ENCODE assay signal across 25 cellular contexts in the genomic region with DNA sequence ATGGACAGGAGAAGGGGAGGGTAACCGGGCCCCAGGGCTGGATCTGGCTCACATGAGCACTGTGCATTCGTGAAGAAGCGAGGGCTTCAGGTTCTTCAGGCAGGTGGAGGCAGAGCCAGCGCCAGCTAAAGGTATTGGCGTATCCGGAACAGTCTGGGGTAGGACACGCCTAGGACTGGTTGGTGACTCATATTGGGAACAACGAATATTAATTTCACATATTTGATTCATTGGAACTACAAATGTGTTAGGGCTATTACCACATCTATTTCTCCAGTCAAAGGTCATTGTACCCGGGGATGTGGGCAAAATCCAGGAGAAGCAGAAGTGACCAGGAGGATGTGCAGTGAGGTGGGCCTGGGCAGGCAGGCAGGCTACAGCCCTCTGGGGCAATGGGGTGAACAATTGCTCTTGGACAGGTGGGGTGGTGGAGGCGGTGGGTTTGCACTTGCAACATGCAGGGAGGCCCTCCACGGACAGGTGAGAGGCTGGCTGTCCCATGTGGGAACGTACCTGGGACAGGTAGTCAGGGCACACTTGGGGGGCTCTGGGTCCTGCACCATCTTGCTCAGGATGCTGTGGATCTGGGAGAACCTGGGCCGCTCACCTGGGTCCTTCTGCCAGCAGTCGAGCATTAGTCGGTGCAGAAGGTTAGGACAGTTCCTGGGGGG. TPM values are rescaled to one million over a fixed set of nuclear protein-coding genes. Genes with fewer than 3 reads are reported as not detected.
DNase-seq lines count a peak whose midpoint lies in the region; ATAC-seq, FAIRE-seq and TF ChIP-seq lines count a peak whose summit lies in the region.
"Had no signal": no experiment of that assay in that cellular context is flagged by ENCODE, and none has a peak within 500 bp of the region (broad histone marks: within the 10 kb centered on the region; RNA-seq: fewer than 3 reads in every experiment).

No MANE protein-coding gene starts in this region.

- TF ChIP-seq CTCF in HepG2 (CRISPR knock-in tag; IDR thresholded peaks at IDR 0.05) (no peak), right lobe of liver (IDR thresholded peaks at IDR 0.05) (no peak), foreskin keratinocyte (conservative IDR thresholded peaks at IDR 0.05) (peak; percentile 41), osteoblast (IDR thresholded peaks at IDR 0.05; ENCODE audit: extremely low read depth, low read depth, low read length) (no peak)

- no peaks in the 10 kb centered on the region for H3K9me3 Mint-ChIP-seq in stimulated activated memory B cell treated with anti-CD40 and anti-IgM and Interleukin-4, amounts not matched to agents 10 μg/mL and 1 μg/mL and 100 μg/mL, for 72 hours

- no peak for FAIRE-seq in HepG2 (lab: Jason Lieb, UNC)
- FAIRE-seq: H54, K562 had no signal

- H3K27ac Mint-ChIP-seq in stimulated activated memory B cell treated with anti-CD40 and anti-IgM and Interleukin-4, amounts not matched to agents 10 μg/mL and 1 μg/mL and 100 μg/mL, for 72 hours, result no peak overlapping the region

- H3K27me3 ChIP-seq in HepG2 (ENCODE audit: control insufficient read depth in 1 of 2, insufficient read depth in 2 of 2, low read length in 2 of 2), result peaks cover 5 to 15% of the 10 kb centered on the region in 2 experiments; a peak in 4 of 5 replicates
- no peaks in the 10 kb centered on the region for H3K27me3 ChIP-seq in right lobe of liver
- H3K27me3 ChIP-seq in foreskin keratinocyte, result no peaks in the 10 kb centered on the region
- peaks cover 12% of the 10 kb centered on the region for H3K27me3 ChIP-seq in osteoblast (ENCODE audit: insufficient read depth, low read length)
- H3K27me3 ChIP-seq: BE2C had no signal

- CTCF ChIA-PET in HepG2 (lab: Yijun Ruan, JAX; ENCODE audit: low intra/inter-chr PET ratio, low total read pairs), result no interaction called here

- DNase-seq in HepG2 (ENCODE audit: low spot score) (no peak), right lobe of liver (no peak), foreskin keratinocyte (peak; percentile 45 to 70), osteoblast (ENCODE audit: insufficient read length, low spot score, missing footprints) (peak; percentile 39), left colon (no peak)
- DNase-seq: 8988T, ACHN, BE2C, Kasumi-1, MV-4-11, NCI-H1105, NCI-H1436 treated with DMSO at 0.1 percent for 48 hours, NCI-H1930, NCI-H2107, NCI-H446 treated with DMSO at 0.1 percent for 48 hours, NCI-H526 treated with DMSO at 0.1 percent for 48 hours, SIG-M5 had no signal

- H3K4me1 ChIP-seq in HepG2 (ENCODE audit: insufficient read depth, low read length) (peaks cover 70% of the 10 kb centered on the region), right lobe of liver (no peaks in the 10 kb centered on the region), foreskin keratinocyte (no peaks in the 10 kb centered on the region), osteoblast (ENCODE audit: insufficient read depth, low read length) (peaks cover 12% of the 10 kb centered on the region)

- TF ChIP-seq EP300 in HepG2 (IDR thresholded peaks at IDR 0.05; ENCODE audit: low read depth in 2 of 2, low read length in 2 of 2) (no peak), HepG2 (CRISPR knock-in tag; IDR thresholded peaks at IDR 0.05; ENCODE audit: borderline replicate concordance) (no peak)

- no peaks in the 10 kb centered on the region for H4K20me1 ChIP-seq in HepG2 (ENCODE audit: insufficient read depth, low read length)
- no peaks in the 10 kb centered on the region for H4K20me1 ChIP-seq in osteoblast (ENCODE audit: insufficient read depth, low read length)

- H2AFZ ChIP-seq in HepG2 (ENCODE audit: low read length), result no peak overlapping the region
- no peak overlapping the region for H2AFZ ChIP-seq in osteoblast (ENCODE audit: low read length)

- no peak; the same call in 2 of the 3 replicates for ATAC-seq in HepG2
- ATAC-seq in right lobe of liver, result no peak
- ATAC-seq in foreskin keratinocyte, result peak; percentile 92
- no peak for ATAC-seq in HG02642 (IDR thresholded peaks at IDR 0.05; ENCODE audit: poor library complexity, unreplicated experiment)
- no peak for ATAC-seq in GM21786 (IDR thresholded peaks at IDR 0.05; ENCODE audit: unreplicated experiment)
- ATAC-seq in left colon, result no peak
- no peak for ATAC-seq in stimulated activated memory B cell treated with anti-CD40 and anti-IgM and Interleukin-4, amounts not matched to agents 10 μg/mL and 1 μg/mL and 100 μg/mL, for 72 hours
- ATAC-seq: Panc1 had no signal

- H3K27ac ChIP-seq in HepG2 (ENCODE audit: extremely low read length, insufficient read depth, low read length) (no peak overlapping the region), right lobe of liver (no peak overlapping the region), foreskin keratinocyte (no peak overlapping the region), osteoblast (ENCODE audit: low read depth, low read length) (no peak overlapping the region)
- H3K27ac ChIP-seq: SK-N-MC had no signal

- H3K36me3 ChIP-seq in HepG2 (replicated peaks in 1 of 2; ENCODE audit: control insufficient read depth in 1 of 2, insufficient read depth in 2 of 2, low read length in 2 of 2) (no peaks in the 10 kb centered on the region), right lobe of liver (no peaks in the 10 kb centered on the region), osteoblast (ENCODE audit: insufficient read depth, low read length) (no peaks in the 10 kb centered on the region)
- H3K36me3 ChIP-seq: BE2C had no signal

- no peak overlapping the region for H3K4me3 Mint-ChIP-seq in stimulated activated memory B cell treated with anti-CD40 and anti-IgM and Interleukin-4, amounts not matched to agents 10 μg/mL and 1 μg/mL and 100 μg/mL, for 72 hours

- TF ChIP-seq POLR2A in HepG2 (IDR thresholded peaks at IDR 0.05; ENCODE audit: insufficient read depth in 1 of 2, low read depth in 2 of 2, low read length in 2 of 2), result no peak
- TF ChIP-seq POLR2A in right lobe of liver (IDR thresholded peaks at IDR 0.05), result no peak

- intact Hi-C loops in HepG2 (cut with micrococcal nuclease; ENCODE audit: unreplicated experiment) (no loop called here), right lobe of liver (cut with DNase I) (no loop called here), left colon (cut with DNase I, micrococcal nuclease) (no loop called here)

- no peaks in the 10 kb centered on the region for H3K4me1 Mint-ChIP-seq in stimulated activated memory B cell treated with anti-CD40 and anti-IgM and Interleukin-4, amounts not matched to agents 10 μg/mL and 1 μg/mL and 100 μg/mL, for 72 hours

- no peaks in the 10 kb centered on the region for H3K36me3 Mint-ChIP-seq in stimulated activated memory B cell treated with anti-CD40 and anti-IgM and Interleukin-4, amounts not matched to agents 10 μg/mL and 1 μg/mL and 100 μg/mL, for 72 hours

- POLR2A ChIA-PET in HepG2 (lab: Yijun Ruan, JAX), result interaction anchor here (1.7 kb wide), 1 partner anchor 29 kb away, joined by 4 read pairs; a partner anchor contains a TSS

- TF ChIP-seq RAD21 in HepG2 (CRISPR knock-in tag; IDR thresholded peaks at IDR 0.05), result no peak

- no peaks in the 10 kb centered on the region for H3K79me2 ChIP-seq in HepG2 (ENCODE audit: insufficient read depth, low read length)
- no peaks in the 10 kb centered on the region for H3K79me2 ChIP-seq in osteoblast (ENCODE audit: insufficient read depth, low read length)

- no TSS peak for BruUV-seq in HepG2 (replicated peaks; lab: Mats Ljungman, UMichigan)

- H3K9ac ChIP-seq in HepG2 (ENCODE audit: insufficient read depth, low read depth, low read length), result no peak overlapping the region

- H3K9me3 ChIP-seq in HepG2 (ENCODE audit: low read length) (no peaks in the 10 kb centered on the region), right lobe of liver (no peaks in the 10 kb centered on the region), osteoblast (ENCODE audit: low read depth, low read length) (no peaks in the 10 kb centered on the region)
- H3K9me3 ChIP-seq: BE2C had no signal

- H3K4me3 ChIP-seq in HepG2 (replicated peaks in 1 of 3; ENCODE audit: insufficient read depth in 1 of 3, low read depth in 2 of 3, low read length in 3 of 3), result peak overlapping the region in 1 of 3 experiments; percentile 40; a peak in 1 of 6 replicates
- no peak overlapping the region for H3K4me3 ChIP-seq in right lobe of liver
- H3K4me3 ChIP-seq in osteoblast (ENCODE audit: insufficient read depth, low read length), result no peak overlapping the region
- H3K4me3 ChIP-seq: K562, SK-N-MC had no signal

- WGBS in HepG2 (ENCODE audit: low lambda C conversion rate), result 56% methylated on average over 11 of the region's 15 CpGs
- 50% methylated on average over 5 of the region's 15 CpGs for WGBS in right lobe of liver (ENCODE audit: insufficient coverage, low coverage, low lambda C conversion rate, missing lambda C conversion rate)

- H3K4me2 ChIP-seq in HepG2 (ENCODE audit: low read depth, low read length) (peak overlapping the region; percentile 52), osteoblast (ENCODE audit: insufficient read depth, low read length) (no peak overlapping the region)

- in situ Hi-C loops in HepG2 (cut with HindIII; ENCODE audit: extremely low pct_ligation_motif_present, low pct_unique_long_range_greater_than_20kb), result no loop called here

- H3K27me3 Mint-ChIP-seq in stimulated activated memory B cell treated with anti-CD40 and anti-IgM and Interleukin-4, amounts not matched to agents 10 μg/mL and 1 μg/mL and 100 μg/mL, for 72 hours, result peaks cover 30% of the 10 kb centered on the region

RNA-seq across cellular contexts. Expression of a gene that starts 26.7 kb away (rescaled TPM):
- 38.6 and 48.7 TPM in 2 replicates for total RNA-seq in HepG2 (2016; rRNA removed; fragmentation: Illumina TruSeq; extraction: Trizol)
- 8.9 and 10.2 TPM in 2 replicates for total RNA-seq in HepG2 (2016; cell fraction: cytosol; rRNA removed; fragmentation: Illumina TruSeq; extraction: Trizol; ENCODE audit: low read depth)
- 38.9 and 41.7 TPM in 2 replicates for total RNA-seq in HepG2 (2016; cell fraction: insoluble cytoplasmic fraction; rRNA removed; fragmentation: Illumina TruSeq; extraction: Trizol)
- total RNA-seq in HepG2 (2016; cell fraction: membrane; rRNA removed; fragmentation: Illumina TruSeq; extraction: Trizol), result 24.2 and 26.4 TPM in 2 replicates
- total RNA-seq in HepG2 (2016; cell fraction: nucleus; rRNA removed; fragmentation: Illumina TruSeq; extraction: Trizol), result 18.9 and 20.3 TPM in 2 replicates
- 16.7 and 24.1 TPM in 2 replicates for polyA plus RNA-seq in HepG2 (2011; rRNA removed)
- 20.5 and 26.2 TPM in 2 replicates for polyA plus RNA-seq in HepG2 (2011; cell fraction: cytosol; rRNA removed)
- 11.8 and 15.5 TPM in 2 replicates for polyA plus RNA-seq in HepG2 (2011; cell fraction: nucleus; rRNA removed)
- 10.8 and 17.1 TPM in 2 replicates for polyA plus RNA-seq in HepG2 (2012)
- polyA plus RNA-seq in HepG2 (2016; cell fraction: cytosol; fragmentation: Illumina TruSeq; extraction: Trizol; ENCODE audit: low read depth), result 5.2 and 5.7 TPM in 2 replicates
- polyA plus RNA-seq in HepG2 (2016; cell fraction: insoluble cytoplasmic fraction; fragmentation: Illumina TruSeq; extraction: Trizol; ENCODE audit: low read depth), result 45.9 and 54.1 TPM in 2 replicates
- polyA plus RNA-seq in HepG2 (2016; cell fraction: membrane; fragmentation: Illumina TruSeq; extraction: Trizol; ENCODE audit: low read depth), result 12.7 and 13.2 TPM in 2 replicates
- polyA plus RNA-seq in HepG2 (2016; cell fraction: nucleus; fragmentation: Illumina TruSeq; extraction: Trizol; ENCODE audit: insufficient read depth, low read depth), result 32.7 and 33.4 TPM in 2 replicates
- 32.5 and 61.3 TPM in 2 replicates for polyA minus RNA-seq in HepG2 (2011; rRNA and poly(A)+ RNA removed; ENCODE audit: low replicate concordance)
- 12.6 and 18.5 TPM in 2 replicates for polyA minus RNA-seq in HepG2 (2011; cell fraction: cytosol; rRNA and poly(A)+ RNA removed)
- polyA minus RNA-seq in HepG2 (2011; cell fraction: nucleus; rRNA and poly(A)+ RNA removed), result 6.8 and 9.4 TPM in 2 replicates
- 1 to 10 TPM in 2 of 6 experiments, under 1 TPM in 4; 0.31 to 2.2 (median 0.76) TPM for total RNA-seq in right lobe of liver
- 35.4 and 47.6 TPM in 2 replicates for total RNA-seq in foreskin keratinocyte
- 32.3 and 46.8 TPM in 2 replicates for polyA plus RNA-seq in foreskin keratinocyte
- 1.5 and 1.8 TPM in 2 replicates for total RNA-seq in osteoblast
- total RNA-seq in left colon, result 10 to 100 TPM in 1 of 2 donors, 1 to 10 TPM in 1; 7.9 to 10.2 TPM

RNA-seq across cellular contexts. Expression of a gene that starts 45.9 kb away (rescaled TPM):
- total RNA-seq in HepG2 (2016; rRNA removed; fragmentation: Illumina TruSeq; extraction: Trizol) (0.08 and 0.58 TPM in 2 replicates), right lobe of liver (under 1 TPM in 2 of 6 experiments, not detected in 4; 0.07 to 0.16 TPM), foreskin keratinocyte (not detected in 2 replicates), osteoblast (not detected in 2 replicates), left colon (10 to 100 TPM; 49.2 to 62.5 TPM)
- 0.10 TPM in 1 of 2 replicates, not detected in the other for total RNA-seq in HepG2 (2016; cell fraction: cytosol; rRNA removed; fragmentation: Illumina TruSeq; extraction: Trizol; ENCODE audit: low read depth)
- 0.17 and 0.19 TPM in 2 replicates for total RNA-seq in HepG2 (2016; cell fraction: insoluble cytoplasmic fraction; rRNA removed; fragmentation: Illumina TruSeq; extraction: Trizol)
- 0.10 and 0.15 TPM in 2 replicates for total RNA-seq in HepG2 (2016; cell fraction: membrane; rRNA removed; fragmentation: Illumina TruSeq; extraction: Trizol)
- 0.25 and 0.40 TPM in 2 replicates for total RNA-seq in HepG2 (2016; cell fraction: nucleus; rRNA removed; fragmentation: Illumina TruSeq; extraction: Trizol)
- polyA plus RNA-seq in HepG2 (2011; rRNA removed) (0.11 and 0.29 TPM in 2 replicates), foreskin keratinocyte (not detected in 2 replicates)
- polyA plus RNA-seq in HepG2 (2011; cell fraction: cytosol; rRNA removed), result 0.08 and 0.09 TPM in 2 replicates
- polyA plus RNA-seq in HepG2 (2011; cell fraction: nucleus; rRNA removed), result 1.4 and 2.3 TPM in 2 replicates
- 0.09 and 0.15 TPM in 2 replicates for polyA plus RNA-seq in HepG2 (2012)
- 0.01 TPM in 1 of 2 replicates, not detected in the other for polyA plus RNA-seq in HepG2 (2016; cell fraction: cytosol; fragmentation: Illumina TruSeq; extraction: Trizol; ENCODE audit: low read depth)
- 0.08 TPM in 1 of 2 replicates, not detected in the other for polyA plus RNA-seq in HepG2 (2016; cell fraction: insoluble cytoplasmic fraction; fragmentation: Illumina TruSeq; extraction: Trizol; ENCODE audit: low read depth)
- 0.12 TPM in 1 of 2 replicates, not detected in the other for polyA plus RNA-seq in HepG2 (2016; cell fraction: membrane; fragmentation: Illumina TruSeq; extraction: Trizol; ENCODE audit: low read depth)
- polyA plus RNA-seq in HepG2 (2016; cell fraction: nucleus; fragmentation: Illumina TruSeq; extraction: Trizol; ENCODE audit: insufficient read depth, low read depth), result 0.40 and 0.52 TPM in 2 replicates
- 0.08 and 0.63 TPM in 2 replicates for polyA minus RNA-seq in HepG2 (2011; rRNA and poly(A)+ RNA removed; ENCODE audit: low replicate concordance)
- not detected in 2 replicates for polyA minus RNA-seq in HepG2 (2011; cell fraction: cytosol; rRNA and poly(A)+ RNA removed)
- 0.26 TPM in 1 of 2 replicates, not detected in the other for polyA minus RNA-seq in HepG2 (2011; cell fraction: nucleus; rRNA and poly(A)+ RNA removed)
- total RNA-seq: K562, M059J had no signal

Comparison
In these comparisons a context has a peak if more than half of its experiments do, and no peak if none do; other contexts are left out.
1. DNase-seq: peak in foreskin keratinocyte (2 of 2) and osteoblast (single experiment); none in HepG2 (single experiment), right lobe of liver (0 of 3) and left colon (0 of 2).
2. RNA of a gene that starts 45.9 kb away (total RNA-seq): 49.2 to 62.5 TPM in left colon; 0.08 to 0.58 TPM in HepG2, 0.07 to 0.16 TPM in right lobe of liver, not detected in foreskin keratinocyte and not detected in osteoblast; every median in the first group is over 10 times any median in the second.